1 cellular context compared by ENCODE assay signal in the genomic region with DNA sequence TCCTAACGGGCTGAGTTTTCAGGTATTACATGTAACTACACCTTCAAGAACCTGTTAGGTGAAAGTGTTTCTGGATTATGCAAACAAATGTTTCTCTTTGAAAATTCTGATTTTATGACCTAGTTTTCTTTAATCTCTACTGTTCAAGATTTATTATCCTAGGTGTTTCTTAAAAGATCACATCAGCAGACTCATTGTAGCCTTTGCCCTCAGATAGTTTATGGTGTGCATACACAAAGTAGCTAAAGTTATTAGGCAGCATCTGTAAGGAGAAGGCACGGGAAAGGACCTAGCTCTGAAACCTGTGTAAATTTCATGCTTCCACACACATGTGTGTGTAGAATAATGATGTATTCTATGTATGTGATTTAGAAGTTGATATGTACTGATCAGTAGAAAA.
TF ChIP-seq lines count a peak whose summit lies in the region.

No MANE protein-coding gene starts in this region.

TF ChIP-seq in WTC11, 78 proteins besides CTCF, POLR2A, EP300 and RAD21:
- TF ChIP-seq, protein P1, sequence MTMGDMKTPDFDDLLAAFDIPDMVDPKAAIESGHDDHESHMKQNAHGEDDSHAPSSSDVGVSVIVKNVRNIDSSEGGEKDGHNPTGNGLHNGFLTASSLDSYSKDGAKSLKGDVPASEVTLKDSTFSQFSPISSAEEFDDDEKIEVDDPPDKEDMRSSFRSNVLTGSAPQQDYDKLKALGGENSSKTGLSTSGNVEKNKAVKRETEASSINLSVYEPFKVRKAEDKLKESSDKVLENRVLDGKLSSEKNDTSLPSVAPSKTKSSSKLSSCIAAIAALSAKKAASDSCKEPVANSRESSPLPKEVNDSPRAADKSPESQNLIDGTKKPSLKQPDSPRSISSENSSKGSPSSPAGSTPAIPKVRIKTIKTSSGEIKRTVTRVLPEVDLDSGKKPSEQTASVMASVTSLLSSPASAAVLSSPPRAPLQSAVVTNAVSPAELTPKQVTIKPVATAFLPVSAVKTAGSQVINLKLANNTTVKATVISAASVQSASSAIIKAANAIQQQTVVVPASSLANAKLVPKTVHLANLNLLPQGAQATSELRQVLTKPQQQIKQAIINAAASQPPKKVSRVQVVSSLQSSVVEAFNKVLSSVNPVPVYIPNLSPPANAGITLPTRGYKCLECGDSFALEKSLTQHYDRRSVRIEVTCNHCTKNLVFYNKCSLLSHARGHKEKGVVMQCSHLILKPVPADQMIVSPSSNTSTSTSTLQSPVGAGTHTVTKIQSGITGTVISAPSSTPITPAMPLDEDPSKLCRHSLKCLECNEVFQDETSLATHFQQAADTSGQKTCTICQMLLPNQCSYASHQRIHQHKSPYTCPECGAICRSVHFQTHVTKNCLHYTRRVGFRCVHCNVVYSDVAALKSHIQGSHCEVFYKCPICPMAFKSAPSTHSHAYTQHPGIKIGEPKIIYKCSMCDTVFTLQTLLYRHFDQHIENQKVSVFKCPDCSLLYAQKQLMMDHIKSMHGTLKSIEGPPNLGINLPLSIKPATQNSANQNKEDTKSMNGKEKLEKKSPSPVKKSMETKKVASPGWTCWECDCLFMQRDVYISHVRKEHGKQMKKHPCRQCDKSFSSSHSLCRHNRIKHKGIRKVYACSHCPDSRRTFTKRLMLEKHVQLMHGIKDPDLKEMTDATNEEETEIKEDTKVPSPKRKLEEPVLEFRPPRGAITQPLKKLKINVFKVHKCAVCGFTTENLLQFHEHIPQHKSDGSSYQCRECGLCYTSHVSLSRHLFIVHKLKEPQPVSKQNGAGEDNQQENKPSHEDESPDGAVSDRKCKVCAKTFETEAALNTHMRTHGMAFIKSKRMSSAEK (CRISPR knock-in tag; IDR thresholded peaks at IDR 0.05; ENCODE audit: borderline replicate concordance) = no peak
- no peak for TF ChIP-seq ELF4 (CRISPR knock-in tag; IDR thresholded peaks at IDR 0.05; ENCODE audit: low read depth)
- TF ChIP-seq NR3C1 (CRISPR knock-in tag; conservative IDR thresholded peaks at IDR 0.05; ENCODE audit: low read depth) = no peak
- TF ChIP-seq SMAD3 (CRISPR knock-in tag; IDR thresholded peaks at IDR 0.05; ENCODE audit: borderline replicate concordance) = no peak
- TF ChIP-seq, protein P2, sequence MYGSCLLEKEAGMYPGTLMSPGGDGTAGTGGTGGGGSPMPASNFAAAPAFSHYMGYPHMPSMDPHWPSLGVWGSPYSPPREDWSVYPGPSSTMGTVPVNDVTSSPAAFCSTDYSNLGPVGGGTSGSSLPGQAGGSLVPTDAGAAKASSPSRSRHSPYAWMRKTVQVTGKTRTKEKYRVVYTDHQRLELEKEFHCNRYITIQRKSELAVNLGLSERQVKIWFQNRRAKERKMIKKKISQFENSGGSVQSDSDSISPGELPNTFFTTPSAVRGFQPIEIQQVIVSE (CRISPR knock-in tag; IDR thresholded peaks at IDR 0.05; ENCODE audit: borderline replicate concordance) = no peak
- TF ChIP-seq, protein P3, sequence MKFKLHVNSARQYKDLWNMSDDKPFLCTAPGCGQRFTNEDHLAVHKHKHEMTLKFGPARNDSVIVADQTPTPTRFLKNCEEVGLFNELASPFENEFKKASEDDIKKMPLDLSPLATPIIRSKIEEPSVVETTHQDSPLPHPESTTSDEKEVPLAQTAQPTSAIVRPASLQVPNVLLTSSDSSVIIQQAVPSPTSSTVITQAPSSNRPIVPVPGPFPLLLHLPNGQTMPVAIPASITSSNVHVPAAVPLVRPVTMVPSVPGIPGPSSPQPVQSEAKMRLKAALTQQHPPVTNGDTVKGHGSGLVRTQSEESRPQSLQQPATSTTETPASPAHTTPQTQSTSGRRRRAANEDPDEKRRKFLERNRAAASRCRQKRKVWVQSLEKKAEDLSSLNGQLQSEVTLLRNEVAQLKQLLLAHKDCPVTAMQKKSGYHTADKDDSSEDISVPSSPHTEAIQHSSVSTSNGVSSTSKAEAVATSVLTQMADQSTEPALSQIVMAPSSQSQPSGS (CRISPR knock-in tag; IDR thresholded peaks at IDR 0.05; ENCODE audit: borderline replicate concordance, low read depth) = no peak
- TF ChIP-seq, protein P4, sequence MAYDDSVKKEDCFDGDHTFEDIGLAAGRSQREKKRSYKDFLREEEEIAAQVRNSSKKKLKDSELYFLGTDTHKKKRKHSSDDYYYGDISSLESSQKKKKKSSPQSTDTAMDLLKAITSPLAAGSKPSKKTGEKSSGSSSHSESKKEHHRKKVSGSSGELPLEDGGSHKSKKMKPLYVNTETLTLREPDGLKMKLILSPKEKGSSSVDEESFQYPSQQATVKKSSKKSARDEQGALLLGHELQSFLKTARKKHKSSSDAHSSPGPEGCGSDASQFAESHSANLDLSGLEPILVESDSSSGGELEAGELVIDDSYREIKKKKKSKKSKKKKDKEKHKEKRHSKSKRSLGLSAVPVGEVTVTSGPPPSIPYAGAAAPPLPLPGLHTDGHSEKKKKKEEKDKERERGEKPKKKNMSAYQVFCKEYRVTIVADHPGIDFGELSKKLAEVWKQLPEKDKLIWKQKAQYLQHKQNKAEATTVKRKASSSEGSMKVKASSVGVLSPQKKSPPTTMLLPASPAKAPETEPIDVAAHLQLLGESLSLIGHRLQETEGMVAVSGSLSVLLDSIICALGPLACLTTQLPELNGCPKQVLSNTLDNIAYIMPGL (CRISPR knock-in tag; IDR thresholded peaks at IDR 0.05) = no peak
- no peak for TF ChIP-seq SP1 (CRISPR knock-in tag; conservative IDR thresholded peaks at IDR 0.05)
- TF ChIP-seq EMX1 (CRISPR knock-in tag; IDR thresholded peaks at IDR 0.05) = no peak
- TF ChIP-seq, protein P5, sequence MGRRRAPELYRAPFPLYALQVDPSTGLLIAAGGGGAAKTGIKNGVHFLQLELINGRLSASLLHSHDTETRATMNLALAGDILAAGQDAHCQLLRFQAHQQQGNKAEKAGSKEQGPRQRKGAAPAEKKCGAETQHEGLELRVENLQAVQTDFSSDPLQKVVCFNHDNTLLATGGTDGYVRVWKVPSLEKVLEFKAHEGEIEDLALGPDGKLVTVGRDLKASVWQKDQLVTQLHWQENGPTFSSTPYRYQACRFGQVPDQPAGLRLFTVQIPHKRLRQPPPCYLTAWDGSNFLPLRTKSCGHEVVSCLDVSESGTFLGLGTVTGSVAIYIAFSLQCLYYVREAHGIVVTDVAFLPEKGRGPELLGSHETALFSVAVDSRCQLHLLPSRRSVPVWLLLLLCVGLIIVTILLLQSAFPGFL (CRISPR knock-in tag; IDR thresholded peaks at IDR 0.05; ENCODE audit: borderline replicate concordance) = no peak
- no peak for TF ChIP-seq NFYB (CRISPR knock-in tag; conservative IDR thresholded peaks at IDR 0.05; ENCODE audit: low read depth)
- TF ChIP-seq GRHL2 (CRISPR knock-in tag; IDR thresholded peaks at IDR 0.05; ENCODE audit: insufficient replicate concordance, severe bottlenecking) = no peak
